24 cellular contexts compared by ENCODE assay signal in genomic region chr14:21654215-21654614, GRCh38. TPM values are rescaled to one million over a fixed set of nuclear protein-coding genes. Genes with fewer than 3 reads are reported as not detected.
"Had no signal": no experiment of that assay in that cellular context is flagged by ENCODE, and none has a peak within 500 bp of the region (broad histone marks: within the 10 kb centered on the region; RNA-seq: fewer than 3 reads in every experiment).

No MANE protein-coding gene starts in this region.

- H3K9ac ChIP-seq: SK-N-SH had no signal

- H3K4me2 ChIP-seq: SK-N-SH had no signal

- H3K4me1 ChIP-seq: SJSA1 had no signal

- FAIRE-seq: RCC 7860 had no signal

- H3K4me3 ChIP-seq: MG63, SJSA1 had no signal

- H3K36me3 ChIP-seq: MG63, SJSA1 had no signal

- H3K27ac ChIP-seq: SJSA1 had no signal

- H3K27me3 ChIP-seq: MG63 had no signal

- DNase-seq: IMR-90, Karpas-422, KG1, MG63, NCI-H1092 treated with DMSO at 0.1 percent for 48 hours, NCI-H1436, NCI-H187, NCI-H2029, NCI-H2081 treated with DMSO at 0.1 percent for 48 hours, NCI-H2171, NCI-H226, NCI-H446, NCI-H510A, NCI-H524 treated with DMSO at 0.1 percent for 48 hours, NCI-H69, NCI-H774, Right ventricle myocardium superior, RPMI8226, SIG-M5, SK-N-SH, SW 1271 had no signal

- H3K9me3 ChIP-seq: MG63, SJSA1, SK-N-SH had no signal

RNA-seq across cellular contexts. Expression of gene OR4E2, which starts 0.6 kb away (rescaled TPM):
- total RNA-seq: HT-29, IMR-90, Right ventricle myocardium superior, SJSA1 had no signal
- polyA plus RNA-seq: IMR-90, SK-N-SH had no signal

RNA-seq across cellular contexts. Expression of gene OR4E1, which starts 19.4 kb away (rescaled TPM):
- total RNA-seq: HT-29, IMR-90, Right ventricle myocardium superior, SJSA1 had no signal
- polyA plus RNA-seq: IMR-90, SK-N-SH had no signal

RNA-seq across cellular contexts. Expression of gene OR10G2, which starts 19.5 kb away (rescaled TPM):
- total RNA-seq: HT-29, IMR-90, Right ventricle myocardium superior, SJSA1 had no signal
- polyA plus RNA-seq: IMR-90, SK-N-SH had no signal
